ENCODE assay signal across 13 cellular contexts in the genomic region with DNA sequence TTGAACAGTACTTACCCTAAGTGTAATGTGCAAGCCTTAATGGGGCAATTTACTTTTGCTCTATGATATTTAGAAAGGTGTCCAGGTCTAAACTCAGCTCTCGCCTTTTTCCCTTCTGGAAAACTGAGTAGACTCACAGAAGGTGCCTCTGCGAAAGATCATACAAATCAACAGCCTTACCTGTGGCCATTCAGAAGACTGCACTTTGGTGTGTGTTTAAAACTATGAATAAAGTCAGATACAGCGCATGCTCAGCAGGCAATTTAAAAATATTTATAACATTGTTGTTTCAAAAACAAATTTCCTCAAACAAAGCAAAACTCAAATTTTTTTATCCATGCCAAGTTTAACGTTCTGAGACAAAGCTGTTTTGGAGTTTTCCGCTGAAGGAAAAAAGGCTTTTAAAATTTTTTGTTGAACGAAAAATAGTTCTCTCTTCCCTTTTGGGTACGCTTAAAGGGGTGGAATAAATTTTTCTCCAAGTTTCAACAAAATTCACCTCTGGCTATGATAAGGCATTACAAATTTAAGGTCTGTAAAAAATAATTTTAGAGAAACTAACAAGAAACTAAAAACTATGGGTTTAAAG.
DNase-seq lines count a peak whose midpoint lies in the region; ATAC-seq, FAIRE-seq and TF ChIP-seq lines count a peak whose summit lies in the region.
"Had no signal": no experiment of that assay in that cellular context is flagged by ENCODE, and none has a peak within 500 bp of the region (broad histone marks: within the 10 kb centered on the region; RNA-seq: fewer than 3 reads in every experiment).

No MANE protein-coding gene starts in this region.

- FAIRE-seq in bronchial epithelial cell (lab: Jason Lieb, UNC), result no peak

- DNase-seq in NCI-H1694 treated with DMSO at 0.1 percent for 48 hours (lab: John Stamatoyannopoulos, UW) (peak; percentile 38), NCI-H1694 (lab: John Stamatoyannopoulos, UW) (no peak), bronchial epithelial cell (ENCODE audit: low read depth) (peak; percentile 10), testis (no peak), posterior vena cava (ENCODE audit: low spot score) (no peak), SIG-M5 (lab: John Stamatoyannopoulos, UW) (no peak), GDM1 (lab: John Stamatoyannopoulos, UW) (no peak)
- DNase-seq: activated gamma-delta T cell treated with Interleukin-2 at 50 U/mL for 16 hours; lower lobe of right lung; NCI-H146; stimulated activated CD4-positive, alpha-beta T cell treated with anti-CD3 and anti-CD28 coated beads, Interleukin-2, amount 100 ng/mL, for 48 hours; T1000 had no signal

- H3K27ac ChIP-seq in testis, result peak overlapping the region; percentile 81 to 86

- H3K36me3 ChIP-seq in bronchial epithelial cell (ENCODE audit: control insufficient read depth, insufficient read depth, low read length), result no peaks in the 10 kb centered on the region
- H3K36me3 ChIP-seq in testis (ENCODE audit: low read depth, missing control alignments), result no peaks in the 10 kb centered on the region
- H3K36me3 ChIP-seq: lower lobe of right lung had no signal

- no peak for TF ChIP-seq CTCF in bronchial epithelial cell (IDR thresholded peaks at IDR 0.05; ENCODE audit: insufficient read depth, low read length, severe bottlenecking)
- TF ChIP-seq CTCF in testis (IDR thresholded peaks at IDR 0.05), result peak in 1 of 3 experiments; percentile 19

- WGBS in testis, 2 donors, result 56 to 64% methylated on average over 7 of the region's 7 CpGs

- intact Hi-C loops in testis (cut with DNase I; ENCODE audit: low total_unique reads) (no loop called here), posterior vena cava (cut with DNase I) (loop anchor here in 1 of 2 donors (5.0 kb wide), 1 partner anchor 33 kb away; no protein-coding TSS in a partner anchor)

- H3K4me3 ChIP-seq in bronchial epithelial cell (ENCODE audit: low read depth, low read length) (no peak overlapping the region), testis (no peak overlapping the region)

- peak; percentile 30 for ATAC-seq in HG03565 (IDR thresholded peaks at IDR 0.05; ENCODE audit: unreplicated experiment)
- ATAC-seq: lower lobe of right lung had no signal

- TF ChIP-seq POLR2A in testis (IDR thresholded peaks at IDR 0.05), result no peak

- peaks cover 35% of the 10 kb centered on the region for H3K4me1 ChIP-seq in testis

- H3K27me3 ChIP-seq in bronchial epithelial cell (ENCODE audit: control insufficient read depth, insufficient read depth, low read length) (peaks cover 4% of the 10 kb centered on the region), testis (no peaks in the 10 kb centered on the region)

- no peaks in the 10 kb centered on the region for H3K9me3 ChIP-seq in testis
- H3K9me3 ChIP-seq: lower lobe of right lung had no signal

Comparison
In these comparisons a context has a peak if more than half of its experiments do, and no peak if none do; other contexts are left out.
1. DNase-seq: peak in NCI-H1694 treated with DMSO at 0.1 percent for 48 hours (single experiment) and bronchial epithelial cell (single experiment); none in NCI-H1694 (single experiment), testis (single experiment), posterior vena cava (single experiment), SIG-M5 (single experiment) and GDM1 (single experiment).